In genomic region chr1:157270705-157271274, GRCh38 we compare ENCODE assay signal across 1 cellular context.
TF ChIP-seq lines count a peak whose summit lies in the region.

No MANE protein-coding gene starts in this region.

TF ChIP-seq in WTC11, 78 proteins besides CTCF, POLR2A, EP300 and RAD21 (continued from another document):
- TF ChIP-seq PRDM15 (CRISPR knock-in tag; IDR thresholded peaks at IDR 0.05), result no peak
- no peak for TF ChIP-seq TP53 (CRISPR knock-in tag; IDR thresholded peaks at IDR 0.05)
- no peak for TF ChIP-seq NFYB (CRISPR knock-in tag; conservative IDR thresholded peaks at IDR 0.05; ENCODE audit: low read depth)
- TF ChIP-seq PRRX2 (CRISPR knock-in tag; IDR thresholded peaks at IDR 0.05), result no peak
- no peak for TF ChIP-seq ATF1 (CRISPR knock-in tag; IDR thresholded peaks at IDR 0.05)
- TF ChIP-seq FOXJ3 (CRISPR knock-in tag; IDR thresholded peaks at IDR 0.05; ENCODE audit: borderline replicate concordance), result no peak
- TF ChIP-seq IRF2 (CRISPR knock-in tag; IDR thresholded peaks at IDR 0.05; ENCODE audit: borderline replicate concordance, low read depth), result no peak
- TF ChIP-seq ZNF423 (CRISPR knock-in tag; IDR thresholded peaks at IDR 0.05), result no peak
- TF ChIP-seq ZNF121 (CRISPR knock-in tag; IDR thresholded peaks at IDR 0.05), result no peak
- TF ChIP-seq ATF2 (CRISPR knock-in tag; IDR thresholded peaks at IDR 0.05; ENCODE audit: borderline replicate concordance, low read depth), result no peak
- TF ChIP-seq TEAD1 (CRISPR knock-in tag; IDR thresholded peaks at IDR 0.05), result no peak
- TF ChIP-seq ZNF416 (CRISPR knock-in tag; IDR thresholded peaks at IDR 0.05), result no peak
TF ChIP-seq in WTC11: peak in this region for 0.
